16 cellular contexts compared by ENCODE assay signal in the genomic region with DNA sequence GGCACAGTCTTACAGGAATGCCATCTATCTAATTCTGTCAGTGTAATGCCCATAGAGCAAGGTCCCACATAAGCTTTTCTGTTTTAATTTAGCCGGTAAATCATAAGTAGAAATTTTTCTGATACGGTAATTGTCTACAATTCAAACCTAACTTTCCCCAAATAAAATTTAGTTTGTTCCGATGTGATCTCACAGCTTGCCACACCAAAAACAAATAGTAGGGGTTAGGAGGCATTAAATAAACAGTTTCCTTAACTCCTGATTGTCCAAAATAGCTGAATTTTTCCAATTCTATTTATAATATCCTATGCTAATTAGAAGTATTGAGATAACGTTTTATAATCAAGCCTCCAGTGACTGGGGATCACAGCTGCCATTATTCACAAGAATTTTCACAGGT. TPM values are rescaled to one million over a fixed set of nuclear protein-coding genes. Genes with fewer than 3 reads are reported as not detected.
DNase-seq lines count a peak whose midpoint lies in the region; ATAC-seq and TF ChIP-seq lines count a peak whose summit lies in the region.
"Had no signal": no experiment of that assay in that cellular context is flagged by ENCODE, and none has a peak within 500 bp of the region (broad histone marks: within the 10 kb centered on the region; RNA-seq: fewer than 3 reads in every experiment).

No MANE protein-coding gene starts in this region.

- H3K9me3 ChIP-seq in PC-3 (ENCODE audit: low read length) (no peaks in the 10 kb centered on the region), gastrocnemius medialis (no peaks in the 10 kb centered on the region)
- H3K9me3 ChIP-seq: BE2C had no signal

- no peaks in the 10 kb centered on the region for H3K9me2 ChIP-seq in PC-3 (replicated peaks; ENCODE audit: low read length)

- POLR2A ChIA-PET in PC-3 (lab: Charles Lee; ENCODE audit: unreplicated experiment): interaction anchor here (0.5 to 1.0 kb wide), 3 partner anchors 52 to 875 kb away, joined by 3 to 5 read pairs (median 4); no protein-coding TSS in a partner anchor

- TF ChIP-seq CTCF in PC-3 (conservative IDR thresholded peaks at IDR 0.05; ENCODE audit: low read depth, low read length) (no peak), brain (conservative IDR thresholded peaks at IDR 0.05) (no peak), nephron (IDR thresholded peaks at IDR 0.05; ENCODE audit: unreplicated experiment in 3 of 3) (no peak), CD14-positive monocyte (IDR thresholded peaks at IDR 0.05) (no peak), gastrocnemius medialis (IDR thresholded peaks at IDR 0.05 in 4 of 5, conservative IDR thresholded peaks at IDR 0.05 in 1 of 5) (no peak)

- H3K4me2 ChIP-seq in PC-3 (ENCODE audit: low read length): peak overlapping the region; percentile 52

- H2AFZ ChIP-seq in PC-3 (ENCODE audit: low read length): no peak overlapping the region
- H2AFZ ChIP-seq: GM23248 had no signal

- peaks cover 9% of the 10 kb centered on the region; the same call in 1 of the 2 replicates for H3K79me2 ChIP-seq in PC-3 (ENCODE audit: low read length)

- peaks cover 33% of the 10 kb centered on the region for H3K4me1 ChIP-seq in PC-3 (ENCODE audit: insufficient read depth, low read length)
- H3K4me1 ChIP-seq in gastrocnemius medialis: no peaks in the 10 kb centered on the region
- H3K4me1 ChIP-seq: BE2C had no signal

- in situ Hi-C loops in gastrocnemius medialis (cut with MboI; ENCODE audit: low sequenced_read_pairs in 4 of 4): no loop called here

- H3K4me3 ChIP-seq in PC-3 (ENCODE audit: low read length) (0 out of 2 replicates have a peak overlapping the region, but pooled peaks have one; percentile 7), gastrocnemius medialis (no peak overlapping the region)
- H3K4me3 ChIP-seq: GM23248 had no signal

- peak overlapping the region; percentile 18; the same call in 1 of the 2 replicates for H3K9ac ChIP-seq in PC-3 (ENCODE audit: low read length)
- H3K9ac ChIP-seq: GM23248 had no signal

- no peak for TF ChIP-seq POLR2A in gastrocnemius medialis (IDR thresholded peaks at IDR 0.05)

- no peak overlapping the region for H3K4me3 Mint-ChIP-seq in brain
- no peak overlapping the region for H3K4me3 Mint-ChIP-seq in nephron
- no peak overlapping the region for H3K4me3 Mint-ChIP-seq in CD14-positive monocyte
- H3K4me3 Mint-ChIP-seq: CD8-positive, alpha-beta T cell had no signal

- intact Hi-C loops in PC-3 (cut with micrococcal nuclease) (loop anchor here (1.0 to 2.0 kb wide), 2 partner anchors 8 to 47 kb away; no protein-coding TSS in a partner anchor), CD14-positive monocyte (cut with micrococcal nuclease) (no loop called here), gastrocnemius medialis (cut with DNase I; ENCODE audit: low total_unique reads) (no loop called here)

- H4K20me1 ChIP-seq in PC-3 (ENCODE audit: low read length): no peaks in the 10 kb centered on the region

- H3K9me3 Mint-ChIP-seq in brain (no peaks in the 10 kb centered on the region), nephron (no peaks in the 10 kb centered on the region), CD14-positive monocyte (no peaks in the 10 kb centered on the region)
- H3K9me3 Mint-ChIP-seq: CD8-positive, alpha-beta T cell had no signal

- H3K27ac Mint-ChIP-seq in brain (peak overlapping the region in 3 of 5 experiments; percentile 5 to 46 (median 17)), nephron (peak overlapping the region; percentile 38 to 85 (median 42)), CD14-positive monocyte (no peak overlapping the region)

- CTCF ChIA-PET in PC-3 (lab: Charles Lee): interaction anchor here (1.4 kb wide), 1 partner anchor 52 kb away, joined by 4 read pairs; no protein-coding TSS in a partner anchor

- no peaks in the 10 kb centered on the region for H3K27me3 ChIP-seq in PC-3 (ENCODE audit: low read length)
- no peaks in the 10 kb centered on the region for H3K27me3 ChIP-seq in gastrocnemius medialis
- H3K27me3 ChIP-seq: BE2C had no signal

- H3K36me3 ChIP-seq in PC-3 (ENCODE audit: low read depth, low read length) (peaks cover 27% of the 10 kb centered on the region), gastrocnemius medialis (peaks cover 0 to 21% of the 10 kb centered on the region in 2 donors)

- H3K27ac ChIP-seq in PC-3 (ENCODE audit: low read length): peak overlapping the region; percentile 60
- H3K27ac ChIP-seq in gastrocnemius medialis: no peak overlapping the region
- H3K27ac ChIP-seq: C4-2B, GM23248, HL-60 had no signal

- DNase-seq in PC-3: peak; percentile 27
- no peak for DNase-seq in CD14-positive monocyte (ENCODE audit: low spot score)
- DNase-seq in RPMI8226: no peak
- no peak for DNase-seq in activated effector memory CD4-positive, alpha-beta T cell treated with anti-CD3 and anti-CD28 coated beads, Interleukin-2, amount 50 U/mL, for 16 hours
- no peak for DNase-seq in gastrocnemius medialis
- DNase-seq: BE2C; CD8-positive, alpha-beta T cell; COR-L47; DND-41; GDM1; GM23248 had no signal

- BruUV-seq in PC-3 (replicated peaks; lab: Mats Ljungman, UMichigan): no TSS peak

- ATAC-seq in PC-3 (peak; percentile 77), gastrocnemius medialis (no peak)
- ATAC-seq: CD8-positive, alpha-beta T cell; HCT116 had no signal

- H3F3A ChIP-seq in PC-3 (ENCODE audit: low read length, unreplicated experiment): no peaks in the 10 kb centered on the region

- peaks cover 43% of the 10 kb centered on the region for H3K36me3 Mint-ChIP-seq in brain
- peaks cover 40% of the 10 kb centered on the region for H3K36me3 Mint-ChIP-seq in nephron (ENCODE audit: low read depth)
- H3K36me3 Mint-ChIP-seq in CD14-positive monocyte: peaks cover 30 to 34% of the 10 kb centered on the region in 2 donors

- H3K4me1 Mint-ChIP-seq in brain: peaks cover 18% of the 10 kb centered on the region
- peaks cover 20% of the 10 kb centered on the region for H3K4me1 Mint-ChIP-seq in nephron
- no peaks in the 10 kb centered on the region for H3K4me1 Mint-ChIP-seq in CD14-positive monocyte

- no peaks in the 10 kb centered on the region for H3K27me3 Mint-ChIP-seq in brain
- no peaks in the 10 kb centered on the region for H3K27me3 Mint-ChIP-seq in nephron (ENCODE audit: low read depth)
- no peaks in the 10 kb centered on the region for H3K27me3 Mint-ChIP-seq in CD14-positive monocyte (ENCODE audit: low read depth in 3 of 3)

RNA-seq across cellular contexts. Expression of a gene that starts 53.3 kb away (rescaled TPM):
- total RNA-seq in PC-3 (2014; rRNA removed): 9.6 and 15.7 TPM in 2 replicates
- polyA plus RNA-seq in brain (ENCODE audit: insufficient read depth, low read depth, low replicate concordance): 4.4 TPM
- 1 to 10 TPM; 5.1 to 5.7 TPM for polyA plus RNA-seq in CD14-positive monocyte
- total RNA-seq in gastrocnemius medialis: 10 to 100 TPM; 12.9 to 16.1 (median 14.0) TPM

Comparison
In these comparisons a context has a peak if more than half of its experiments do, and no peak if none do; other contexts are left out.
1. H3K27ac Mint-ChIP-seq: peak in brain (3 of 5) and nephron (3 of 3); none in CD14-positive monocyte (0 of 7).